Comparison of ENCODE assay signal across 16 cellular contexts in the genomic region with DNA sequence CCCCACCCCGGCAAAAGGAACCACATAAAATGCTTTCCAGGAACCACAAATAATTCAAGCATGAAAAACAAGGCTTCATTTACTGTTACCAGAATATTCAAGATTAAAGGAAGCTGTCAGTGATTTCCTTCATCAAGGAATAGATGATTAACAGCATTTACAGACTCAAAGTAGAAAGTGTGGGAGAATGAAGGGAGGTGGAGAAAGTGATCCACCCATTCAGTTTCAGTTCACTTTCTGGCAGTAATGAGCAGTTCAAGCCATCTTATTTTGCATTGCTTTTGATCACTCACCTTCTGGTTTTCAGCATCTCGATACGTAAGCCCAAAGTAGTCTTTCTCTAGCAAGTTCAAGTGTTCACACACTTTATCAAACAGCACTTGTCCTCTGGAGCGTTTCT.
DNase-seq lines count a peak whose midpoint lies in the region; ATAC-seq and TF ChIP-seq lines count a peak whose summit lies in the region.
"Had no signal": no experiment of that assay in that cellular context is flagged by ENCODE, and none has a peak within 500 bp of the region (broad histone marks: within the 10 kb centered on the region; RNA-seq: fewer than 3 reads in every experiment).

No MANE protein-coding gene starts in this region.

- H3K27me3 ChIP-seq in BE2C = no peaks in the 10 kb centered on the region
- H3K27me3 ChIP-seq: body of pancreas, hepatocyte had no signal

- no peaks in the 10 kb centered on the region for H3K4me1 ChIP-seq in BE2C
- H3K4me1 ChIP-seq: body of pancreas, HAP-1 had no signal

- no peaks in the 10 kb centered on the region for H3K36me3 ChIP-seq in BE2C
- H3K36me3 ChIP-seq: HAP-1 had no signal

- TF ChIP-seq CTCF in BE2C (IDR thresholded peaks at IDR 0.05; ENCODE audit: low read depth, low read length) = no peak

- no peaks in the 10 kb centered on the region for H3K9me3 ChIP-seq in BE2C
- H3K9me3 ChIP-seq: body of pancreas, HAP-1 had no signal

- no peak overlapping the region for H3K4me3 ChIP-seq in BE2C (ENCODE audit: low read depth, low read length)
- H3K4me3 ChIP-seq: body of pancreas, HAP-1, hepatocyte had no signal

- ATAC-seq in GM18511 (IDR thresholded peaks at IDR 0.05; ENCODE audit: unreplicated experiment) = peak; percentile 59
- ATAC-seq in HG02678 (IDR thresholded peaks at IDR 0.05; ENCODE audit: unreplicated experiment) = peak; percentile 44
- no peak for ATAC-seq in GM19035 (IDR thresholded peaks at IDR 0.05; ENCODE audit: unreplicated experiment)
- ATAC-seq: body of pancreas had no signal

- peak; percentile 65 for DNase-seq in NOMO-1 treated with DMSO at 0.1 percent for 48 hours (lab: John Stamatoyannopoulos, UW; ENCODE audit: unreplicated experiment)
- DNase-seq in renal cortical epithelial cell (ENCODE audit: low read depth) = peak; percentile 58
- DNase-seq in Ammon's horn (ENCODE audit: low spot score) = no peak
- no peak for DNase-seq in BE2C
- DNase-seq: activated CD4-positive, alpha-beta memory T cell treated with anti-CD3 and anti-CD28 coated beads for 36 hours; activated T-cell treated with anti-CD3 and anti-CD28 coated beads, Interleukin-2, amount 50 U/mL, for 48 hours; body of pancreas; Calu3; islet precursor cell; NCI-H226; stimulated activated CD4-positive, alpha-beta T cell treated with anti-CD3 and anti-CD28 coated beads, Interleukin-2, amount 100 ng/mL, for 48 hours had no signal

Comparison
In these comparisons a context has a peak if more than half of its experiments do, and no peak if none do; other contexts are left out.
1. DNase-seq: peak in NOMO-1 treated with DMSO at 0.1 percent for 48 hours (single experiment) and renal cortical epithelial cell (single experiment); none in Ammon's horn (single experiment) and BE2C (single experiment).